ENCODE assay signal across 8 cellular contexts in the genomic region with DNA sequence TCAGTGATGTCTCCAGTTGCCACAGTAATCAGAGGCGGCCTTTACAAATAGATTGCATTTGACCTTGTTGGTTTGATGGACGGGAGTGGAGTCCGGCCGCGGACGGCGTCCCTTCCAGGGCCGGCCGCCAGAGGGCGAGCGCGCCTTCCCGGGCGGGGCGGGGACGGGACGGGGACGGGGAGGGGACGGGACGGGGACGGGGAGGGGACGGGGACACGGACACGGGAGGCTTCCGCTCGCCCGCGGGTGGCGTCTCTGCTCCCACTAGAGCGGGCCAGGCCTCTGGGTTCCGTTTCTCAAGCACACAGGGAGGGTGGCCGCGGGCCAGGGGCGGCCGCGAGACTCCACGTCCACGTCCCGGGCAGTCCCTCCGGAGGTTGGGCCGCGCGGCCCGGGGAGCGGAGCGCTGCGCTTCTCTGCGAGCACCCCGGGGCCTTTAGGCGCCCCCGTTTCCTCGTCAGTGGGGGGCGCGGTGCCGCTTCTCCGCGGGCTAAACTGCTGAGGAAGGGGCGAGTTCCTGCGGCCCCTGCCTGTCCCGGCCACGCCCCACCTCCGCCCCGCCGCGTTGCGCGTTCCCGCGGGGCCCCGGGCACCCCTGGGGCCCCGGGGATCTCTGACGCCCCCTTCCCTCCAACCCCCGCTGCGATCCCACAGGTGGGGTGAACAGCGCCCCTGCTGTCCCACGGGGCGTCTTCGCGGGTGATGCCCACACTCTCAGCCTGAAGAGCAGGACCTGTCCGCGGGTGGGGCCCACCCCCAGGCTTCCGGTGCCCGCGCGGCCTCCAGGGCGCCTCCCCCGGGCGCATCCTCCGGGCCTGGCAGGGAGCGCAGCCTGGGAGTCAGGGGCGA.
A peak's percentile ranks its signal among the peaks of the same experiment; 100 is the strongest.
DNase-seq lines count a peak whose midpoint lies in the region; ATAC-seq and TF ChIP-seq lines count a peak whose summit lies in the region.

No MANE protein-coding gene starts in this region.

- peaks cover 12 to 22% (median 15%) of the 10 kb centered on the region in 4 donors for H3K4me1 Mint-ChIP-seq in naive thymus-derived CD8-positive, alpha-beta T cell

- no peak for DNase-seq in BJ (ENCODE audit: low read depth)
- DNase-seq in M059J (ENCODE audit: low read depth): peak; percentile 22
- peak; percentile 82 for DNase-seq in activated T-cell treated with anti-CD3 and anti-CD28 coated beads, Interleukin-2, amount 50 U/mL, for 1 hour
- DNase-seq in fibroblast of gingiva (ENCODE audit: low read depth): peak; percentile 25
- DNase-seq in naive thymus-derived CD8-positive, alpha-beta T cell: peak; percentile 48 to 81 (median 71)
- DNase-seq in stimulated activated naive CD4-positive, alpha-beta T cell (lab: John Stamatoyannopoulos, UW): peak; percentile 52 to 74 (median 68)
- DNase-seq in NCI-H1436 treated with DMSO at 0.1 percent for 48 hours (lab: John Stamatoyannopoulos, UW): no peak

- POLR2A ChIA-PET in BJ (lab: Charles Lee): no interaction called here
- POLR2A ChIA-PET in naive thymus-derived CD8-positive, alpha-beta T cell (lab: Charles Lee): interaction anchor here (1.9 kb wide), 1 partner anchor 30 kb away, joined by 6 read pairs; no protein-coding TSS in a partner anchor

- peak overlapping the region in 9 of 10 donors; percentile 15 to 90 (median 65) for H3K27ac Mint-ChIP-seq in naive thymus-derived CD8-positive, alpha-beta T cell

- H3K4me3 ChIP-seq in BJ (ENCODE audit: low read depth, low read length): peak overlapping the region; percentile 49

- CTCF ChIA-PET in BJ (lab: Yijun Ruan, JAX): interaction anchor here (0.6 to 2.8 kb wide), 5 partner anchors 9 to 1171 kb away, joined by 3 to 18 read pairs (median 6); no protein-coding TSS in a partner anchor

- no peaks in the 10 kb centered on the region for H3K36me3 Mint-ChIP-seq in naive thymus-derived CD8-positive, alpha-beta T cell

- peak; percentile 46 for ATAC-seq in GM19463 (IDR thresholded peaks at IDR 0.05; ENCODE audit: unreplicated experiment)
- ATAC-seq in naive thymus-derived CD8-positive, alpha-beta T cell: peak; percentile 70 to 73

- peak; percentile 64 for TF ChIP-seq CTCF in BJ (IDR thresholded peaks at IDR 0.05; ENCODE audit: insufficient read depth, low read depth, low read length)

- no peaks in the 10 kb centered on the region for H3K36me3 ChIP-seq in BJ (ENCODE audit: control insufficient read depth, insufficient read depth, low read length)

- no peaks in the 10 kb centered on the region for H3K27me3 ChIP-seq in BJ (ENCODE audit: control insufficient read depth, insufficient read depth, low read length)

- no peaks in the 10 kb centered on the region for H3K9me3 Mint-ChIP-seq in naive thymus-derived CD8-positive, alpha-beta T cell

- peak overlapping the region; percentile 65 to 87 (median 78) for H3K4me3 Mint-ChIP-seq in naive thymus-derived CD8-positive, alpha-beta T cell

- H3K27me3 Mint-ChIP-seq in naive thymus-derived CD8-positive, alpha-beta T cell: no peaks in the 10 kb centered on the region

Comparison
In these comparisons a context has a peak if more than half of its experiments do, and no peak if none do; other contexts are left out.
1. DNase-seq: peak in M059J (single experiment), activated T-cell treated with anti-CD3 and anti-CD28 coated beads, Interleukin-2, amount 50 U/mL, for 1 hour (single experiment), fibroblast of gingiva (single experiment), naive thymus-derived CD8-positive, alpha-beta T cell (10 of 10) and stimulated activated naive CD4-positive, alpha-beta T cell (6 of 6); none in BJ (single experiment) and NCI-H1436 treated with DMSO at 0.1 percent for 48 hours (single experiment).